In genomic region chr21:46254208-46254975, GRCh38 we compare ENCODE assay signal across 1 cellular context.
TF ChIP-seq lines count a peak whose summit lies in the region.

No MANE protein-coding gene starts in this region.

TF ChIP-seq in K562, 482 proteins besides CTCF, POLR2A, EP300 and RAD21:
- 0 out of 2 replicates have a peak, but pooled peaks have one; percentile 10 for TF ChIP-seq ZNF766 (CRISPR knock-in tag; conservative IDR thresholded peaks at IDR 0.05)
- no peak for TF ChIP-seq BDP1 (IDR thresholded peaks at IDR 0.05; ENCODE audit: insufficient read depth, insufficient read length)
- TF ChIP-seq GABPA (tag; conservative IDR thresholded peaks at IDR 0.05; ENCODE audit: low read depth) = no peak
- TF ChIP-seq ZFX (CRISPR knock-in tag; IDR thresholded peaks at IDR 0.05) = no peak; the same call in 1 of the 2 replicates
- no peak for TF ChIP-seq ZNF24 (IDR thresholded peaks at IDR 0.05)
